In genomic region chr16:8516471-8516870, GRCh38 we compare ENCODE assay signal across 28 cellular contexts.
"Had no signal": no experiment of that assay in that cellular context is flagged by ENCODE, and none has a peak within 500 bp of the region (broad histone marks: within the 10 kb centered on the region; RNA-seq: fewer than 3 reads in every experiment).

No MANE protein-coding gene starts in this region.

- H3K36me3 ChIP-seq: esophagus squamous epithelium, gastrocnemius medialis, heart right ventricle, left lung, lower lobe of right lung had no signal

- H3K36me3 Mint-ChIP-seq: mesothelial cell of epicardium; naive thymus-derived CD4-positive, alpha-beta T cell had no signal

- H3K9me3 ChIP-seq: esophagus squamous epithelium, gastrocnemius medialis, heart right ventricle, left lung, lower lobe of right lung, mucosa of descending colon had no signal

- H3K4me1 ChIP-seq: esophagus squamous epithelium, gastrocnemius medialis, heart right ventricle, left lung, lower lobe of right lung had no signal

- H3K27me3 ChIP-seq: gastrocnemius medialis, left lung had no signal

- H3K4me3 ChIP-seq: esophagus squamous epithelium, gastrocnemius medialis, heart right ventricle, left lung, lower lobe of right lung, mucosa of descending colon had no signal

- H3K27ac ChIP-seq: epithelial cell of prostate, esophagus squamous epithelium, gastrocnemius medialis, heart right ventricle, left lung, lower lobe of right lung had no signal

- DNase-seq: cortex of kidney; effector CD8-positive, alpha-beta T cell; effector memory CD8-positive, alpha-beta T cell; endodermal cell; erythroblast; esophagus squamous epithelium; foreskin fibroblast; foreskin melanocyte; gastrocnemius medialis; glutamatergic neuron; head of caudate nucleus; heart right ventricle; hippocampal formation; left cardiac atrium; left lung; left ventricle myocardium superior; lower lobe of right lung; mesenchymal stem cell; mucosa of descending colon; naive thymus-derived CD4-positive, alpha-beta T cell had no signal

- ATAC-seq: effector memory CD8-positive, alpha-beta T cell; esophagus mucosa; gastrocnemius medialis; heart right ventricle; left cardiac atrium; left lung; left ventricle myocardium superior; lower lobe of right lung; naive thymus-derived CD4-positive, alpha-beta T cell had no signal

- H3K27me3 Mint-ChIP-seq: dendritic cell treated with granulocyte-macrophage colony-stimulating factor and Interleukin-4, amounts not matched to agents 40 ng/mL and 50 ng/mL, for 4 days had no signal

- H3K4me3 Mint-ChIP-seq: dendritic cell treated with granulocyte-macrophage colony-stimulating factor and Interleukin-4, amounts not matched to agents 40 ng/mL and 50 ng/mL, for 4 days; effector memory CD8-positive, alpha-beta T cell; endodermal cell; mesothelial cell of epicardium; naive thymus-derived CD4-positive, alpha-beta T cell had no signal

- H3K9me3 Mint-ChIP-seq: dendritic cell treated with granulocyte-macrophage colony-stimulating factor and Interleukin-4, amounts not matched to agents 40 ng/mL and 50 ng/mL, for 4 days; effector memory CD8-positive, alpha-beta T cell; endodermal cell; mesothelial cell of epicardium had no signal

- H3K27ac Mint-ChIP-seq: dendritic cell treated with granulocyte-macrophage colony-stimulating factor and Interleukin-4, amounts not matched to agents 40 ng/mL and 50 ng/mL, for 4 days; effector memory CD8-positive, alpha-beta T cell; endodermal cell; mesothelial cell of epicardium; naive thymus-derived CD4-positive, alpha-beta T cell had no signal

- FAIRE-seq: colon, endometrium, islet of Langerhans, keratinocyte had no signal

- H3K4me1 Mint-ChIP-seq: mesothelial cell of epicardium; naive thymus-derived CD4-positive, alpha-beta T cell had no signal
